1 cellular context compared by ENCODE assay signal in the genomic region with DNA sequence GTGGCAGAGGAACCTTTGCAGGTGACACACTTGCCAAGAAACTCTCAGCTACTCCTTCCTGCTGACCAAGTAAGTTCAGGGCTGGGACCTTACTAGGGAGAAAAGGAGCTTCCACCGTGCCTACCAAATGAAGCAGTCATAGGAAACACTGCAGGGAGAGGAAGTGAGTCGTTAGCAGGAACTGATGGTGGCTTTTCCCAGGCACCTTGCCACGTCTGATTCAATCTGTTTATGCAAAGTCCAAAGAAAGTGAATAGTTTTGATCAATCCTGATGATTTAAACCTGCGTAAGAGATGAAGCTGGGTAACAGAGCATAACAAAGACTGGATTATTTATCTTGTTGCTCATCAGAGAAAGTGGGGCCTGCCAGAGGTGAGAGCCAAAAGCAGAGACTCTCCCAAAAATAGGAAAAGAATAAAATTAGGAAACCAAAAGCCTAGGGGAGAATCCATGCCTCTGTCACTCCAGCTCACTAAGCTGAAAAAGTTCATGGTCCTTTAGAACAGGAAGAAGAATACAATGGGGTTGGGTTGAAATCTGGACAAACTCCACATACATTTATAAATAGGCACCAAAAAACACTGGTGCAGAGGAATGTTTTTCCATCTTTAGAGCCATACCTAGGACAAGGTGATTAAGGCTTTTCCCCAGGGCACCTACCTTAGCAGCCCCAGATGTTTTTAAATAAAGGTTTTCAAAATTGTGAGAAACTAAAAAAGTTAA.
TF ChIP-seq lines count a peak whose summit lies in the region.

No MANE protein-coding gene starts in this region.

TF ChIP-seq in A549, 52 proteins besides CTCF, POLR2A, EP300 and RAD21 (continued from another document):
- TF ChIP-seq, protein P1, sequence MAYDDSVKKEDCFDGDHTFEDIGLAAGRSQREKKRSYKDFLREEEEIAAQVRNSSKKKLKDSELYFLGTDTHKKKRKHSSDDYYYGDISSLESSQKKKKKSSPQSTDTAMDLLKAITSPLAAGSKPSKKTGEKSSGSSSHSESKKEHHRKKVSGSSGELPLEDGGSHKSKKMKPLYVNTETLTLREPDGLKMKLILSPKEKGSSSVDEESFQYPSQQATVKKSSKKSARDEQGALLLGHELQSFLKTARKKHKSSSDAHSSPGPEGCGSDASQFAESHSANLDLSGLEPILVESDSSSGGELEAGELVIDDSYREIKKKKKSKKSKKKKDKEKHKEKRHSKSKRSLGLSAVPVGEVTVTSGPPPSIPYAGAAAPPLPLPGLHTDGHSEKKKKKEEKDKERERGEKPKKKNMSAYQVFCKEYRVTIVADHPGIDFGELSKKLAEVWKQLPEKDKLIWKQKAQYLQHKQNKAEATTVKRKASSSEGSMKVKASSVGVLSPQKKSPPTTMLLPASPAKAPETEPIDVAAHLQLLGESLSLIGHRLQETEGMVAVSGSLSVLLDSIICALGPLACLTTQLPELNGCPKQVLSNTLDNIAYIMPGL (CRISPR knock-in tag; IDR thresholded peaks at IDR 0.05; ENCODE audit: borderline replicate concordance), result no peak
- TF ChIP-seq ZFP36 (IDR thresholded peaks at IDR 0.05; ENCODE audit: borderline replicate concordance, partially characterized antibody) (no peak), RFX5 (IDR thresholded peaks at IDR 0.05) (no peak), HOXB5 (CRISPR knock-in tag; IDR thresholded peaks at IDR 0.05) (no peak), CEBPB (IDR thresholded peaks at IDR 0.05) (no peak), EHF (CRISPR knock-in tag; IDR thresholded peaks at IDR 0.05) (no peak), FOSL2 (IDR thresholded peaks at IDR 0.05) (no peak), FOSL2 (CRISPR knock-in tag; IDR thresholded peaks at IDR 0.05) (no peak), HDAC2 (IDR thresholded peaks at IDR 0.05) (no peak), GATA3 (IDR thresholded peaks at IDR 0.05; ENCODE audit: borderline replicate concordance) (no peak), FOXS1 (CRISPR knock-in tag; IDR thresholded peaks at IDR 0.05) (no peak)
- TF ChIP-seq, protein P2, sequence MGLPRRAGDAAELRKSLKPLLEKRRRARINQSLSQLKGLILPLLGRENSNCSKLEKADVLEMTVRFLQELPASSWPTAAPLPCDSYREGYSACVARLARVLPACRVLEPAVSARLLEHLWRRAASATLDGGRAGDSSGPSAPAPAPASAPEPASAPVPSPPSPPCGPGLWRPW (IDR thresholded peaks at IDR 0.05), result no peak
- TF ChIP-seq, protein P3, sequence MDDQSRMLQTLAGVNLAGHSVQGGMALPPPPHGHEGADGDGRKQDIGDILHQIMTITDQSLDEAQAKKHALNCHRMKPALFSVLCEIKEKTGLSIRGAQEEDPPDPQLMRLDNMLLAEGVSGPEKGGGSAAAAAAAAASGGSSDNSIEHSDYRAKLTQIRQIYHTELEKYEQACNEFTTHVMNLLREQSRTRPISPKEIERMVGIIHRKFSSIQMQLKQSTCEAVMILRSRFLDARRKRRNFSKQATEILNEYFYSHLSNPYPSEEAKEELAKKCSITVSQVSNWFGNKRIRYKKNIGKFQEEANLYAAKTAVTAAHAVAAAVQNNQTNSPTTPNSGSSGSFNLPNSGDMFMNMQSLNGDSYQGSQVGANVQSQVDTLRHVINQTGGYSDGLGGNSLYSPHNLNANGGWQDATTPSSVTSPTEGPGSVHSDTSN (IDR thresholded peaks at IDR 0.05), result no peak
- TF ChIP-seq, protein P4, sequence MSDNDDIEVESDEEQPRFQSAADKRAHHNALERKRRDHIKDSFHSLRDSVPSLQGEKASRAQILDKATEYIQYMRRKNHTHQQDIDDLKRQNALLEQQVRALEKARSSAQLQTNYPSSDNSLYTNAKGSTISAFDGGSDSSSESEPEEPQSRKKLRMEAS (IDR thresholded peaks at IDR 0.05), result no peak
TF ChIP-seq in A549: peak in this region for 0.
